In the genomic region with DNA sequence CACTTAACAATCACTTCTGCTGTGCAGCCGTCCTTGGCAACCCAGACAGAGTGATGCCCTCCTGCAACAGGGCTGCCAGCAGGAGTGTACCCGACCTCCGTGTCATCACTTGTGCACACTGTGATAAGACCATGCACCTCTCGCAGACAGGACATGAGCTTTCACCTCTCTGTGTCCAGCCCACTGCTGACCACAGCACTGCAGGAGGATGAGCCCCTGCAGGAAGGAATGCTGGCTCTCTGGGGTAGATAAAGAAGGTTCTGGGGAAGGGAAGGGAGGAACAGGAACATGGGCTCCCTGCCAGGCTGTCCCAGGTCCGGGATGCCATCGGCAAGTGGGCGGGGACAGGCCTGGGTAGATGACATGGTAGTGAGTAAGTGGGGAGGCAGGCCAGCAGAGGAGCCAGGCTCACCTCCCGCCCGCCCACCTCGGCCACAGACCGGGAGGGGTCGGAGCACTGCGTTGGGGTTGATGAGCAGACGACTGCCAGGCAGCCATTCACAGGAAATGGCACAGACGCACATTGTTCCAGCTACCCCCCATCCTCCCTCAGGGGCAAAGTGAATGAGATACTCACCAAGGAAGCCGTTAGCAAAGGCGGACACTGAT, we compare ENCODE assay signal across 9 cellular contexts. TPM values are rescaled to one million over a fixed set of nuclear protein-coding genes. Genes with fewer than 3 reads are reported as not detected.
DNase-seq lines count a peak whose midpoint lies in the region; ATAC-seq lines count a peak whose summit lies in the region.
"Had no signal": no experiment of that assay in that cellular context is flagged by ENCODE, and none has a peak within 500 bp of the region (broad histone marks: within the 10 kb centered on the region; RNA-seq: fewer than 3 reads in every experiment).

No MANE protein-coding gene starts in this region.

- ATAC-seq in left ventricle myocardium superior, result peak; percentile 78
- ATAC-seq in GM18907 (IDR thresholded peaks at IDR 0.05; ENCODE audit: unreplicated experiment), result no peak
- no peak for ATAC-seq in HG03135 (IDR thresholded peaks at IDR 0.05; ENCODE audit: unreplicated experiment)
- no peak for ATAC-seq in HG02678 (IDR thresholded peaks at IDR 0.05; ENCODE audit: unreplicated experiment)

- intact Hi-C loops in left ventricle myocardium superior (cut with micrococcal nuclease), result no loop called here

- peak; percentile 60 for DNase-seq in NCI-H69 (lab: John Stamatoyannopoulos, UW)
- peak; percentile 93 to 95 for DNase-seq in activated T-cell treated with anti-CD3 and anti-CD28 coated beads, Interleukin-2, amount 50 U/mL, for 48 hours
- peak; percentile 62 for DNase-seq in left ventricle myocardium superior
- DNase-seq in stimulated activated CD8-positive, alpha-beta memory T cell treated with anti-CD3 and anti-CD28 coated beads, Interleukin-2, amount 100 ng/mL, for 1 hour (ENCODE audit: low read depth in 2 of 2), result peak; percentile 67 to 68
- DNase-seq in putamen (ENCODE audit: low spot score), result no peak

RNA-seq across cellular contexts. Expression of gene COL6A3, which starts 18.6 kb away (rescaled TPM):
- total RNA-seq in left ventricle myocardium superior, result 59.5 TPM

RNA-seq across cellular contexts. Expression of gene MLPH, which starts 54.5 kb away (rescaled TPM):
- 88.9 TPM for total RNA-seq in left ventricle myocardium superior
- total RNA-seq: T-helper 2 cell treated with Interferon-gamma antibody and Interleukin-4, amounts not matched to agents 100 ng/mL and 5 ng/mL, for 36 hours had no signal
